ENCODE assay signal across 12 cellular contexts in the genomic region with DNA sequence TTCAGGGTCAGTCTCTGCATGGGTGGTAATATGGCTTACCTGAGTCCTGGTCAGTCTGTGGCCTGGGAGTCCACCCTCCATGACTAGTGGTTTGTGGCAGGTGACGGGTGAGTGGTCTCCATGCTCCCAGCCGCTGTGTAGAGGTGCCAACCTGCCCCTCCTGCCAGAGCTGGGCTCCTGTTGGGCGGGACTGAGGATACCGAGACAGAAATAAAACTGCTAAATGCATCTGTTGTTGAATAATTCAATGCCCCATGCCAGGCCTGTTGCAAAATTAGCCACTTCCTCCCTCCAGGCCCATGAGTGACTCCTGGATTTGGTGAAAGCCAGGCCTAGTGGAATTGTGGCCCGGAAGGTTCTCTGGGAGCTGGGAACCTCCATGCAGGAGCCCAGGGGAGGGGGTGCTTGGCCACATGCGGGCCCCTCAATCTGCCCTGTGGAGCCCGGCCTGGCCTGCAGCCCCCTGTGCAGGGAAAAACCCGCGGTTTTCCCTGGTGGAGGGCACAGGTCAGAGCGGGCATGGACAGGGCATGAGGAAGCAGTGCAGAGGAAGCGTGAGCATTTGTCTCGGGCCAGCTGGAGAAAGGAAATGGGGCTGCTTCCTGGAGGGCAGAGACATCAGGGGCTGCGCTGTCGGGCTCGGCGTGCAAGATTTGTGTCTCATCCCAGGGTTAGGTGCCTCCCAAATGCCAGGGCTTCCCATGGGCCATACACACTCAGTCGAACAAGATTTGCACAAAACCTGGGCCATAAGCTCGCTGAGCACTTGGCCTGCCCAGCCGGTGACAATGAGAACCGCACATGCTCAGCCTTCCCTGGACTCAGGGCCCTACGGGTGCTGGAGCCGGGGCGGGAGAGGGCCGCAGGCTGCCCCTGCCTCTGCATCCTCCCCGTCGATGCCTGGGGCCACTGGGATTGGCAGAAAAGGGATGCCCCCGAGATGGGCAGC.
DNase-seq lines count a peak whose midpoint lies in the region; ATAC-seq and TF ChIP-seq lines count a peak whose summit lies in the region.
"Had no signal": no experiment of that assay in that cellular context is flagged by ENCODE, and none has a peak within 500 bp of the region (broad histone marks: within the 10 kb centered on the region; RNA-seq: fewer than 3 reads in every experiment).

No MANE protein-coding gene starts in this region.

- DNase-seq in GM10266 (ENCODE audit: extremely low spot score) (peak; percentile 5), Peyer's patch (peak in 2 of 3 donors; percentile 45 to 46), right atrium auricular region (ENCODE audit: low spot score) (peak; percentile 58), psoas muscle (peak in 1 of 2 donors; percentile 57), HCEC 1CT (no peak), NCI-H82 (lab: John Stamatoyannopoulos, UW) (no peak), NCI-H1048 (lab: John Stamatoyannopoulos, UW) (no peak)
- DNase-seq: foreskin keratinocyte; NCI-H2081 treated with DMSO at 0.1 percent for 48 hours; stimulated activated naive B cell treated with anti-CD40 and anti-IgM and Interleukin-4, amounts not matched to agents 10 μg/mL and 1 μg/mL and 100 μg/mL, for 72 hours had no signal

- no peak for TF ChIP-seq POLR2A in Peyer's patch (IDR thresholded peaks at IDR 0.05)

- H3K4me3 ChIP-seq in Peyer's patch (no peak overlapping the region), right atrium auricular region (no peak overlapping the region), psoas muscle (no peak overlapping the region)

- H3K36me3 ChIP-seq in Peyer's patch (no peaks in the 10 kb centered on the region), right atrium auricular region (no peaks in the 10 kb centered on the region), psoas muscle (ENCODE audit: insufficient read depth in 1 of 2, low read depth in 1 of 2) (no peaks in the 10 kb centered on the region)

- 75 to 79% (median 77%) methylated on average over 26 to 27 of the region's 27 CpGs for WGBS in psoas muscle, 3 donors

- no peak for TF ChIP-seq CTCF in GM10266 (IDR thresholded peaks at IDR 0.05; ENCODE audit: control insufficient read depth, insufficient read depth, low read depth, missing control alignments)
- no peak for TF ChIP-seq CTCF in Peyer's patch (IDR thresholded peaks at IDR 0.05)
- no peak for TF ChIP-seq CTCF in right atrium auricular region (IDR thresholded peaks at IDR 0.05)
- TF ChIP-seq CTCF in psoas muscle (IDR thresholded peaks at IDR 0.05): no peak

- no peaks in the 10 kb centered on the region for H3K9me3 ChIP-seq in Peyer's patch
- H3K9me3 ChIP-seq in right atrium auricular region: no peaks in the 10 kb centered on the region
- H3K9me3 ChIP-seq in psoas muscle: no peaks in the 10 kb centered on the region

- intact Hi-C loops in psoas muscle (cut with DNase I): no loop called here

- H3K4me1 ChIP-seq in Peyer's patch (no peaks in the 10 kb centered on the region), right atrium auricular region (peaks cover 3 to 80% of the 10 kb centered on the region in 2 donors), psoas muscle (no peaks in the 10 kb centered on the region)
- H3K4me1 ChIP-seq: foreskin keratinocyte had no signal

- no peaks in the 10 kb centered on the region for H3K27me3 ChIP-seq in Peyer's patch
- H3K27me3 ChIP-seq in right atrium auricular region: no peaks in the 10 kb centered on the region
- peaks cover 0 to 6% (median 0%) of the 10 kb centered on the region in 3 donors for H3K27me3 ChIP-seq in psoas muscle (ENCODE audit: insufficient read depth in 3 of 3, low read length in 2 of 3)
- H3K27me3 ChIP-seq: foreskin keratinocyte had no signal

- peak in 3 of 4 donors; percentile 15 to 54 (median 35) for ATAC-seq in psoas muscle
- no peak for ATAC-seq in GM21825 (IDR thresholded peaks at IDR 0.05; ENCODE audit: unreplicated experiment)
- ATAC-seq: foreskin keratinocyte; Panc1; stimulated activated naive B cell treated with anti-CD40 and anti-IgM and Interleukin-4, amounts not matched to agents 10 μg/mL and 1 μg/mL and 100 μg/mL, for 72 hours had no signal

- H3K27ac ChIP-seq in Peyer's patch (no peak overlapping the region), right atrium auricular region (peak overlapping the region; percentile 80 to 81), psoas muscle (no peak overlapping the region)
- H3K27ac ChIP-seq: foreskin keratinocyte had no signal

Comparison
In these comparisons a context has a peak if more than half of its experiments do, and no peak if none do; other contexts are left out.
1. DNase-seq: peak in GM10266 (single experiment), Peyer's patch (2 of 3) and right atrium auricular region (single experiment); none in HCEC 1CT (single experiment), NCI-H82 (single experiment) and NCI-H1048 (single experiment).
2. H3K27ac ChIP-seq: peak in right atrium auricular region (2 of 2); none in Peyer's patch (0 of 4) and psoas muscle (single experiment).